ENCODE assay signal across 2 cellular contexts in the genomic region with DNA sequence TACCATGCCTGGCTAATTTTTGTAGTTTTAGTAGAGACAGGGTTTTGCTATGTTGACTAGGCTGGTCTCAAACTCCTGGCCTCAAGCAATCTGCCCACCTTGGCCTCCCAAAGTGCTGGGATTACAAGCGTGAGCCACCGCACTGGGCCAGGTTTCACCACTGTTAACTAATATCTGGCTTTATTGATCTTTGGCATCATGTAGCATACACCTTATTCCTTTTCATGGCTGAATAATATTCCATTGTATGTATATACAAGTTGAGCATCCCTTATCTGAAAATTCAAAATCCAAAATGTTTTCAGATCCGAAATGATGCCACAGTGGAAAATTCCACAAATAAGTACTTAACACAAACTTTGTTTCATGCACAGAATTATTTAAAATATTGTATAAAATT. TPM values are rescaled to one million over a fixed set of nuclear protein-coding genes. Genes with fewer than 3 reads are reported as not detected.
DNase-seq lines count a peak whose midpoint lies in the region; FAIRE-seq and TF ChIP-seq lines count a peak whose summit lies in the region.
"Not testable (repeated sequence)": the region's sequence is repeated elsewhere in the genome, so short reads cannot be mapped to it uniquely, and the experiment has no call there.

No MANE protein-coding gene starts in this region.

- peaks cover 13% of the 10 kb centered on the region for H3K27me3 Mint-ChIP-seq in astrocyte (ENCODE audit: low read depth, unreplicated experiment)

- TF ChIP-seq CTCF in HEK293 (tag by site-specific recombination; IDR thresholded peaks at IDR 0.05); astrocyte (IDR thresholded peaks at IDR 0.05; ENCODE audit: insufficient read depth, low read depth, low read length): not testable (repeated sequence)

- H3K79me2 ChIP-seq in astrocyte (ENCODE audit: insufficient read depth, low read length): not testable (repeated sequence)

- not testable (repeated sequence) for H3K4me1 ChIP-seq in HEK293 (ENCODE audit: control insufficient read depth, insufficient read depth, low read length); astrocyte (ENCODE audit: insufficient read depth, low read length)

- not testable (repeated sequence) for H3K9me3 ChIP-seq in HEK293 (ENCODE audit: control insufficient read depth, insufficient read depth, low read depth, low read length); astrocyte (ENCODE audit: insufficient read depth, low read depth, low read length)

- POLR2A ChIA-PET in HEK293 (lab: Yijun Ruan, JAX): not testable (repeated sequence)

- H3K4me1 Mint-ChIP-seq in astrocyte (ENCODE audit: low read depth, unreplicated experiment): not testable (repeated sequence)

- H3K36me3 ChIP-seq in HEK293 (ENCODE audit: control insufficient read depth in 2 of 2, insufficient read depth in 1 of 2, low read length in 2 of 2); astrocyte (ENCODE audit: insufficient read depth, low read length): not testable (repeated sequence)

- H3K27ac Mint-ChIP-seq in astrocyte (ENCODE audit: unreplicated experiment): not testable (repeated sequence)

- not testable (repeated sequence) for H3K4me3 Mint-ChIP-seq in astrocyte (ENCODE audit: unreplicated experiment)

- CTCF ChIA-PET in HEK293 (lab: Yijun Ruan, JAX): not testable (repeated sequence)

- not testable (repeated sequence) for H3K4me2 ChIP-seq in astrocyte (ENCODE audit: low read length)

- H3K4me3 ChIP-seq in HEK293 (ENCODE audit: low read depth, low read length); astrocyte (ENCODE audit: insufficient read depth, low read depth, low read length): not testable (repeated sequence)

- H3K27me3 ChIP-seq in astrocyte (ENCODE audit: insufficient read depth, low read length): not testable (repeated sequence)

- not testable (repeated sequence) for H2AFZ ChIP-seq in astrocyte (ENCODE audit: low read depth, low read length)

- peak; percentile 49 for FAIRE-seq in astrocyte (lab: Jason Lieb, UNC)

- not testable (repeated sequence) for H3K9me3 Mint-ChIP-seq in astrocyte (ENCODE audit: unreplicated experiment)

- DNase-seq in astrocyte (ENCODE audit: low read depth): not testable (repeated sequence)

- not testable (repeated sequence) for H3K9ac ChIP-seq in astrocyte (ENCODE audit: low read length)

- not testable (repeated sequence) for H3K36me3 Mint-ChIP-seq in astrocyte (ENCODE audit: low read depth, unreplicated experiment)

- H3K27ac ChIP-seq in HEK293 (ENCODE audit: extremely low read depth, low read depth, low read length); astrocyte (ENCODE audit: low read depth, low read length): not testable (repeated sequence)

- H4K20me1 ChIP-seq in astrocyte (ENCODE audit: insufficient read depth, low read length): not testable (repeated sequence)

TF ChIP-seq in HEK293, 187 proteins besides CTCF, POLR2A, EP300 and RAD21:
- TF ChIP-seq ZNF146 (tag by site-specific recombination; IDR thresholded peaks at IDR 0.05): peak; percentile 94
- TF ChIP-seq, protein P1, sequence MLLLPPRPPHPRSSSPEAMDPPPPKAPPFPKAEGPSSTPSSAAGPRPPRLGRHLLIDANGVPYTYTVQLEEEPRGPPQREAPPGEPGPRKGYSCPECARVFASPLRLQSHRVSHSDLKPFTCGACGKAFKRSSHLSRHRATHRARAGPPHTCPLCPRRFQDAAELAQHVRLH (tag by site-specific recombination; IDR thresholded peaks at IDR 0.05): peak; percentile 28; the same call in 1 of the 2 replicates

RNA-seq across cellular contexts. Expression of a gene that starts 34.5 kb away (rescaled TPM):
- total RNA-seq in astrocyte: 87.4 and 96.8 TPM in 2 replicates

RNA-seq across cellular contexts. Expression of a gene that starts 46.0 kb away (rescaled TPM):
- 0.34 and 0.46 TPM in 2 replicates for total RNA-seq in astrocyte

RNA-seq across cellular contexts. Expression of a gene that starts 46.2 kb away (rescaled TPM):
- 31.9 and 33.3 TPM in 2 replicates for total RNA-seq in astrocyte
